1 cellular context compared by ENCODE assay signal in genomic region chr10:95328013-95328412, GRCh38.
TF ChIP-seq lines count a peak whose summit lies in the region.

No MANE protein-coding gene starts in this region.

TF ChIP-seq in HepG2, 621 proteins besides CTCF, POLR2A, EP300 and RAD21:
- TF ChIP-seq ZSCAN12 (CRISPR knock-in tag; IDR thresholded peaks at IDR 0.05) (no peak), TAF15 (IDR thresholded peaks at IDR 0.05; ENCODE audit: low read depth, low read length, poor library complexity, severe bottlenecking) (no peak), ZSCAN9 (CRISPR knock-in tag; IDR thresholded peaks at IDR 0.05; ENCODE audit: borderline replicate concordance) (no peak), RXRB (CRISPR knock-in tag; IDR thresholded peaks at IDR 0.05; ENCODE audit: borderline replicate concordance) (no peak), ZBTB2 (CRISPR knock-in tag; IDR thresholded peaks at IDR 0.05; ENCODE audit: low read depth) (no peak), ZNF350 (CRISPR knock-in tag; IDR thresholded peaks at IDR 0.05; ENCODE audit: borderline replicate concordance, low read depth) (no peak), RCOR2 (CRISPR knock-in tag; IDR thresholded peaks at IDR 0.05) (no peak), YEATS2 (CRISPR knock-in tag; IDR thresholded peaks at IDR 0.05; ENCODE audit: borderline replicate concordance) (no peak), IKZF5 (CRISPR knock-in tag; IDR thresholded peaks at IDR 0.05) (no peak), ZNF607 (CRISPR knock-in tag; IDR thresholded peaks at IDR 0.05; ENCODE audit: borderline replicate concordance) (no peak), THAP11 (CRISPR knock-in tag; IDR thresholded peaks at IDR 0.05) (no peak), ZNF605 (CRISPR knock-in tag; IDR thresholded peaks at IDR 0.05) (no peak), ARNT (IDR thresholded peaks at IDR 0.05) (no peak), ZNF256 (CRISPR knock-in tag; conservative IDR thresholded peaks at IDR 0.05) (no peak), THRA (CRISPR knock-in tag; IDR thresholded peaks at IDR 0.05; ENCODE audit: borderline replicate concordance) (no peak), ONECUT2 (CRISPR knock-in tag; IDR thresholded peaks at IDR 0.05) (no peak), ZNF335 (CRISPR knock-in tag; IDR thresholded peaks at IDR 0.05) (no peak), SP4 (CRISPR knock-in tag; IDR thresholded peaks at IDR 0.05) (no peak)
